Comparison of ENCODE assay signal across 1 cellular context in genomic region chr16:27066655-27067054, GRCh38.
TF ChIP-seq lines count a peak whose summit lies in the region.

TSS of gene C16orf82 (plus strand) at chr16:27066927.

TF ChIP-seq in GM23338, 12 proteins besides CTCF, POLR2A, EP300 and RAD21 (continued from another document):
- TF ChIP-seq REST (IDR thresholded peaks at IDR 0.05; ENCODE audit: unreplicated experiment): no peak
- no peak for TF ChIP-seq JUNB (IDR thresholded peaks at IDR 0.05; ENCODE audit: unreplicated experiment)
- TF ChIP-seq ZNF462 (CRISPR knock-in tag; IDR thresholded peaks at IDR 0.05): no peak
- TF ChIP-seq NANOG (IDR thresholded peaks at IDR 0.05; ENCODE audit: borderline replicate concordance): no peak
- no peak for TF ChIP-seq ZNF114 (CRISPR knock-in tag; IDR thresholded peaks at IDR 0.05)
- no peak for TF ChIP-seq STAT1 (IDR thresholded peaks at IDR 0.05; ENCODE audit: unreplicated experiment)
TF ChIP-seq in GM23338: peak in this region for 0.
